ENCODE assay signal across 8 cellular contexts in genomic region chr21:25561668-25562641, GRCh38. TPM values are rescaled to one million over a fixed set of nuclear protein-coding genes. Genes with fewer than 3 reads are reported as not detected.
A peak's percentile ranks its signal among the peaks of the same experiment; 100 is the strongest.
DNase-seq lines count a peak whose midpoint lies in the region; ATAC-seq and TF ChIP-seq lines count a peak whose summit lies in the region.

No MANE protein-coding gene starts in this region.

- peak overlapping the region; percentile 97 for H3K4me2 ChIP-seq in smooth muscle cell

- no peaks in the 10 kb centered on the region for H3K27me3 Mint-ChIP-seq in T-cell

- no peaks in the 10 kb centered on the region for H3K36me3 Mint-ChIP-seq in T-cell

- CTCF ChIA-PET in T-cell (lab: Charles Lee), result interaction anchor here in 1 of 2 donors (0.7 to 1.1 kb wide), 2 partner anchors 11 to 12 kb away, joined by 3 to 6 read pairs; no protein-coding TSS in a partner anchor

- H3K4me1 Mint-ChIP-seq in T-cell, result peaks cover 48 to 66% (median 57%) of the 10 kb centered on the region in 3 donors

- H3K79me2 ChIP-seq in smooth muscle cell (ENCODE audit: low read depth), result no peaks in the 10 kb centered on the region

- ATAC-seq in GM19324 (IDR thresholded peaks at IDR 0.05; ENCODE audit: low FRiP score, unreplicated experiment) (peak; percentile 40), HG03439 (IDR thresholded peaks at IDR 0.05; ENCODE audit: unreplicated experiment) (peak; percentile 41), T-cell (replicated peaks in 1 of 4) (peak; percentile 77 to 83 (median 81))

- H3K36me3 ChIP-seq in adipocyte (ENCODE audit: control insufficient read depth, insufficient read depth, low read length, severe bottlenecking) (peaks cover 12% of the 10 kb centered on the region), iPS DF 6.9 (ENCODE audit: control insufficient read depth, insufficient read depth, low read length) (no peaks in the 10 kb centered on the region), smooth muscle cell (ENCODE audit: low read depth) (no peaks in the 10 kb centered on the region)

- no peaks in the 10 kb centered on the region for H4K20me1 ChIP-seq in smooth muscle cell (ENCODE audit: low read depth)

- TF ChIP-seq CTCF in AG09309 (IDR thresholded peaks at IDR 0.05; ENCODE audit: control insufficient read depth, insufficient read depth, low read depth, low read length, missing control alignments), result peak; percentile 33
- no peak for TF ChIP-seq CTCF in smooth muscle cell (IDR thresholded peaks at IDR 0.05; ENCODE audit: borderline replicate concordance, insufficient read depth, poor library complexity, severe bottlenecking)

- H3F3A ChIP-seq in smooth muscle cell (ENCODE audit: low read depth), result no peaks in the 10 kb centered on the region

- H3K27ac ChIP-seq in iPS DF 6.9 (ENCODE audit: low read length) (no peak overlapping the region), smooth muscle cell (ENCODE audit: low read depth) (no peak overlapping the region)

- peak overlapping the region; percentile 55 for H3K4me3 ChIP-seq in AG09309 (ENCODE audit: control insufficient read depth, low read depth, low read length)
- H3K4me3 ChIP-seq in adipocyte (ENCODE audit: low read length), result peak overlapping the region; percentile 82
- H3K4me3 ChIP-seq in iPS DF 6.9 (ENCODE audit: low read length), result peak overlapping the region; percentile 66
- peak overlapping the region; percentile 57 for H3K4me3 ChIP-seq in smooth muscle cell

- POLR2A ChIA-PET in T-cell (lab: Charles Lee), result interaction anchor here (0.6 to 0.9 kb wide), 5 partner anchors 93 to 1906 kb away, joined by 3 to 9 read pairs (median 3); no protein-coding TSS in a partner anchor

- no CpG with 5 or more reads among the region's 74 CpGs for WGBS in iPS DF 6.9 (ENCODE audit: insufficient coverage, insufficient read length)
- WGBS in smooth muscle cell (ENCODE audit: low lambda C conversion rate), result 3% methylated on average over 73 of the region's 74 CpGs

- H3K27me3 ChIP-seq in adipocyte (replicated peaks; ENCODE audit: control insufficient read depth, insufficient read depth, low read length) (no peaks in the 10 kb centered on the region), iPS DF 6.9 (ENCODE audit: control insufficient read depth, insufficient read depth, low read length) (peaks cover 4% of the 10 kb centered on the region; the same call in 1 of the 2 replicates), smooth muscle cell (ENCODE audit: low read depth) (peaks cover 3% of the 10 kb centered on the region)

- H3K4me3 Mint-ChIP-seq in T-cell, result peak overlapping the region; percentile 85 to 93 (median 91)

- DNase-seq in AG09309 (ENCODE audit: low read depth), result no peak
- peak in 33 of 34 experiments; percentile 16 to 64 (median 41) for DNase-seq in T-cell
- DNase-seq in adipocyte (ENCODE audit: low read depth), result peak; percentile 81
- DNase-seq in iPS DF 6.9 (ENCODE audit: low read depth, low spot score), result peak; percentile 11
- DNase-seq in smooth muscle cell (lab: John Stamatoyannopoulos, UW; ENCODE audit: unreplicated experiment), result peak; percentile 12
- no peak for DNase-seq in NCI-H2107 (lab: John Stamatoyannopoulos, UW)

- peak overlapping the region; percentile 82 for H3K9ac ChIP-seq in adipocyte (ENCODE audit: low read length)
- no peak overlapping the region for H3K9ac ChIP-seq in smooth muscle cell (ENCODE audit: low read depth)

- peak overlapping the region; percentile 88 for H2AFZ ChIP-seq in smooth muscle cell (ENCODE audit: low read depth)

- H3K9me3 Mint-ChIP-seq in T-cell, result no peaks in the 10 kb centered on the region

- H3K9me3 ChIP-seq in adipocyte (ENCODE audit: control insufficient read depth, low read length) (no peaks in the 10 kb centered on the region), iPS DF 6.9 (ENCODE audit: control insufficient read depth, insufficient read depth, low read length) (no peaks in the 10 kb centered on the region), smooth muscle cell (replicated peaks; ENCODE audit: low read depth) (no peaks in the 10 kb centered on the region)

- H3K27ac Mint-ChIP-seq in T-cell, result peak overlapping the region; percentile 84 to 90

- H3K4me1 ChIP-seq in adipocyte (ENCODE audit: control insufficient read depth, insufficient read depth, low read length) (peaks cover 21% of the 10 kb centered on the region), iPS DF 6.9 (ENCODE audit: control insufficient read depth, insufficient read depth, low read length) (no peaks in the 10 kb centered on the region), smooth muscle cell (ENCODE audit: low read depth) (peaks cover 6% of the 10 kb centered on the region)

RNA-seq across cellular contexts. Expression of gene MRPL39, which starts 45.3 kb away (rescaled TPM):
- total RNA-seq in T-cell (10 to 100 TPM; 10.6 to 18.2 (median 14.8) TPM), smooth muscle cell (36.5 and 48.1 TPM in 2 replicates)
- polyA plus RNA-seq in smooth muscle cell, result 56.6 and 62.0 TPM in 2 replicates

Comparison
In these comparisons a context has a peak if more than half of its experiments do, and no peak if none do; other contexts are left out.
1. DNase-seq: peak in T-cell (33 of 34), adipocyte (single experiment), iPS DF 6.9 (single experiment) and smooth muscle cell (single experiment); none in AG09309 (single experiment) and NCI-H2107 (single experiment).
2. Peak in every context shown above with its lines, with median percentiles within 50 percentile points of each other: H3K4me3 ChIP-seq and ATAC-seq.